Comparison of ENCODE assay signal across 9 cellular contexts in genomic region chr1:24932284-24932683, GRCh38. TPM values are rescaled to one million over a fixed set of nuclear protein-coding genes. Genes with fewer than 3 reads are reported as not detected.
DNase-seq lines count a peak whose midpoint lies in the region; ATAC-seq and TF ChIP-seq lines count a peak whose summit lies in the region.
"Had no signal": no experiment of that assay in that cellular context is flagged by ENCODE, and none has a peak within 500 bp of the region (broad histone marks: within the 10 kb centered on the region; RNA-seq: fewer than 3 reads in every experiment).

No MANE protein-coding gene starts in this region.

- no peak overlapping the region for H3K9ac ChIP-seq in HUES48 (ENCODE audit: low read depth, low read length)

- no peaks in the 10 kb centered on the region for H3K27me3 Mint-ChIP-seq in CD4-positive, alpha-beta T cell

- no peak for ATAC-seq in CD4-positive, alpha-beta T cell (ENCODE audit: poor library complexity)
- ATAC-seq in thoracic aorta (ENCODE audit: insufficient number of reproducible peaks, low FRiP score, low read depth), result no peak

- peak in 9 of 10 experiments; percentile 40 to 71 (median 56) for DNase-seq in CD4-positive, alpha-beta T cell
- DNase-seq in WERI-Rb-1 (peak; percentile 43), lung microvascular endothelial cell (ENCODE audit: low read depth in 2 of 2) (peak; percentile 27 to 43), thoracic aorta (ENCODE audit: low spot score) (no peak), NCI-H2081 treated with DMSO at 0.1 percent for 48 hours (lab: John Stamatoyannopoulos, UW) (no peak), OCI-M2 (lab: John Stamatoyannopoulos, UW; ENCODE audit: unreplicated experiment) (no peak)
- DNase-seq in central memory CD4-positive, alpha-beta T cell, result peak; percentile 57

- H3K9me3 Mint-ChIP-seq in CD4-positive, alpha-beta T cell, result no peaks in the 10 kb centered on the region

- no peak overlapping the region for H3K27ac ChIP-seq in CD4-positive, alpha-beta T cell (ENCODE audit: low read depth, low read length)
- no peak overlapping the region for H3K27ac ChIP-seq in HUES48 (ENCODE audit: low read depth, low read length)
- no peak overlapping the region for H3K27ac ChIP-seq in WERI-Rb-1
- no peak overlapping the region for H3K27ac ChIP-seq in thoracic aorta
- H3K27ac ChIP-seq: HL-60 had no signal

- H3K36me3 Mint-ChIP-seq in CD4-positive, alpha-beta T cell (ENCODE audit: low read depth), result peaks cover 19% of the 10 kb centered on the region

- intact Hi-C loops in CD4-positive, alpha-beta T cell (cut with DNase I, micrococcal nuclease), result loop anchor here (1.0 to 5.0 kb wide), 7 partner anchors 31 to 290 kb away; partner anchors contain the start of gene SRRM1 (in 1 of the 2)

- H3K4me1 ChIP-seq in HUES48 (ENCODE audit: control insufficient read depth, insufficient read depth, low read length) (peaks cover 39% of the 10 kb centered on the region), thoracic aorta (ENCODE audit: control insufficient read depth in 1 of 2, low read depth in 2 of 2) (peaks cover 4 to 25% of the 10 kb centered on the region in 2 donors)

- H3K4me1 Mint-ChIP-seq in CD4-positive, alpha-beta T cell (ENCODE audit: low read depth), result peaks cover 43% of the 10 kb centered on the region

- peak; percentile 68 for TF ChIP-seq CTCF in CD4-positive, alpha-beta T cell (IDR thresholded peaks at IDR 0.05)
- TF ChIP-seq CTCF in WERI-Rb-1 (IDR thresholded peaks at IDR 0.05; ENCODE audit: low read depth, low read length) (peak; percentile 78), thoracic aorta (IDR thresholded peaks at IDR 0.05) (peak; percentile 55)

- CTCF ChIA-PET in CD4-positive, alpha-beta T cell (lab: Charles Lee), result interaction anchor here (0.6 to 4.3 kb wide), 24 partner anchors 9 to 169 kb away, joined by 3 to 52 read pairs (median 4); no protein-coding TSS in a partner anchor

- peak overlapping the region; percentile 71 for H3K4me3 Mint-ChIP-seq in CD4-positive, alpha-beta T cell

- H3K36me3 ChIP-seq in HUES48 (ENCODE audit: control insufficient read depth, insufficient read depth, low read length) (no peaks in the 10 kb centered on the region), WERI-Rb-1 (no peaks in the 10 kb centered on the region), thoracic aorta (no peaks in the 10 kb centered on the region)

- H3K27ac Mint-ChIP-seq in CD4-positive, alpha-beta T cell, result peak overlapping the region; percentile 55

- H3K9me3 ChIP-seq in CD4-positive, alpha-beta T cell (ENCODE audit: control insufficient read depth, low read length), result no peaks in the 10 kb centered on the region
- no peaks in the 10 kb centered on the region for H3K9me3 ChIP-seq in HUES48 (ENCODE audit: control insufficient read depth, insufficient read depth, low read length)
- no peaks in the 10 kb centered on the region for H3K9me3 ChIP-seq in WERI-Rb-1 (ENCODE audit: severe bottlenecking)
- H3K9me3 ChIP-seq in thoracic aorta, result no peaks in the 10 kb centered on the region

- POLR2A ChIA-PET in CD4-positive, alpha-beta T cell (lab: Charles Lee), result interaction anchor here (0.9 to 2.0 kb wide), 6 partner anchors 31 to 105 kb away, joined by 3 to 10 read pairs (median 4); no protein-coding TSS in a partner anchor

- peak overlapping the region; percentile 54; the same call in 1 of the 2 replicates for H3K4me3 ChIP-seq in HUES48 (ENCODE audit: low read depth, low read length)
- no peak overlapping the region for H3K4me3 ChIP-seq in WERI-Rb-1 (ENCODE audit: low read depth, low read length)
- H3K4me3 ChIP-seq in thoracic aorta, result peak overlapping the region; percentile 53

- H3K27me3 ChIP-seq in CD4-positive, alpha-beta T cell (ENCODE audit: control insufficient read depth, insufficient read depth, low read length), result no peaks in the 10 kb centered on the region
- H3K27me3 ChIP-seq in HUES48 (ENCODE audit: control insufficient read depth, insufficient read depth, low read length), result peaks cover 86% of the 10 kb centered on the region
- H3K27me3 ChIP-seq in WERI-Rb-1 (ENCODE audit: insufficient read depth, low read depth, severe bottlenecking), result peaks cover 11% of the 10 kb centered on the region
- peaks cover 11% of the 10 kb centered on the region for H3K27me3 ChIP-seq in thoracic aorta (replicated peaks; ENCODE audit: insufficient read depth)

RNA-seq across cellular contexts. Expression of gene RUNX3, which starts 2.2 kb away (rescaled TPM):
- 100 to 1,000 TPM; 202 to 209 TPM for total RNA-seq in CD4-positive, alpha-beta T cell
- not detected in 2 replicates for total RNA-seq in lung microvascular endothelial cell
- total RNA-seq in thoracic aorta, result 1 to 10 TPM; 6.8 to 8.5 TPM

Comparison
In these comparisons a context has a peak if more than half of its experiments do, and no peak if none do; other contexts are left out.
1. DNase-seq: peak in CD4-positive, alpha-beta T cell (9 of 10), WERI-Rb-1 (single experiment), central memory CD4-positive, alpha-beta T cell (single experiment) and lung microvascular endothelial cell (2 of 2); none in thoracic aorta (single experiment), NCI-H2081 treated with DMSO at 0.1 percent for 48 hours (single experiment) and OCI-M2 (single experiment).
2. RNA of gene RUNX3, which starts 2.2 kb away (total RNA-seq): 202 to 209 TPM in CD4-positive, alpha-beta T cell; 6.8 to 8.5 TPM in thoracic aorta and not detected in lung microvascular endothelial cell; every median in the first group is over 10 times any median in the second.
3. Peak in every context shown above with its lines, with median percentiles within 50 percentile points of each other: CTCF ChIP-seq.